In genomic region chr12:128339669-128340068, GRCh38 we compare ENCODE assay signal across 20 cellular contexts.
DNase-seq lines count a peak whose midpoint lies in the region; ATAC-seq and TF ChIP-seq lines count a peak whose summit lies in the region.
"Had no signal": no experiment of that assay in that cellular context is flagged by ENCODE, and none has a peak within 500 bp of the region (broad histone marks: within the 10 kb centered on the region; RNA-seq: fewer than 3 reads in every experiment).

No MANE protein-coding gene starts in this region.

- intact Hi-C loops in left ventricle myocardium superior (cut with micrococcal nuclease) (no loop called here), cardiac septum (cut with DNase I) (no loop called here)

- peak overlapping the region; percentile 81 for H3K4me3 Mint-ChIP-seq in neural progenitor cell
- H3K4me3 Mint-ChIP-seq: CD8-positive, alpha-beta memory T cell; GM23338 had no signal

- in situ Hi-C loops in GM13977 (cut with MboI; ENCODE audit: low pct_unique_long_range_greater_than_20kb, low sequenced_read_pairs, unreplicated experiment): no loop called here

- DNase-seq in left ventricle myocardium superior (peak; percentile 29), cardiac septum (ENCODE audit: low spot score) (no peak), neural progenitor cell (ENCODE audit: low spot score) (no peak), NCI-H1105 treated with DMSO at 0.1 percent for 48 hours (lab: John Stamatoyannopoulos, UW) (no peak), GM13977 (ENCODE audit: low spot score) (no peak)
- DNase-seq: Calu3; CD8-positive, alpha-beta memory T cell; DMS153; IMR-90; NCI-H1694; NCI-H2081; NCI-H2171 treated with DMSO at 0.1 percent for 48 hours; NCI-H526; OCI-M1 had no signal

- peaks cover 21% of the 10 kb centered on the region for H3K9me3 Mint-ChIP-seq in neural progenitor cell

- peaks cover 79% of the 10 kb centered on the region for H3K4me1 Mint-ChIP-seq in neural progenitor cell
- H3K4me1 Mint-ChIP-seq: CD8-positive, alpha-beta memory T cell; GM23338 had no signal

- no peaks in the 10 kb centered on the region for H3K36me3 ChIP-seq in iPS-20b (ENCODE audit: insufficient read depth, low read depth, low read length)
- no peaks in the 10 kb centered on the region for H3K36me3 ChIP-seq in neural progenitor cell

- peaks cover 28% of the 10 kb centered on the region for H3K36me3 Mint-ChIP-seq in neural progenitor cell
- H3K36me3 Mint-ChIP-seq: CD8-positive, alpha-beta memory T cell had no signal

- peak overlapping the region; percentile 87 for H3K27ac Mint-ChIP-seq in neural progenitor cell
- H3K27ac Mint-ChIP-seq: CD8-positive, alpha-beta memory T cell; GM23338 had no signal

- H3K4me3 ChIP-seq in iPS-20b (ENCODE audit: low read length) (peak overlapping the region; percentile 45; the same call in 1 of the 2 replicates), neural progenitor cell (no peak overlapping the region)
- H3K4me3 ChIP-seq: GM23338 had no signal

- H3K4me1 ChIP-seq in iPS-20b (ENCODE audit: insufficient read depth, low read length) (peaks cover 33% of the 10 kb centered on the region), neural progenitor cell (peaks cover 47% of the 10 kb centered on the region)

- H3K9ac ChIP-seq in iPS-20b (ENCODE audit: low read depth, low read length): no peak overlapping the region
- H3K9ac ChIP-seq in neural progenitor cell: no peak overlapping the region
- H3K9ac ChIP-seq: KMS-11 had no signal

- ATAC-seq in left ventricle myocardium superior: peak; percentile 58
- no peak for ATAC-seq in HG03280 (IDR thresholded peaks at IDR 0.05; ENCODE audit: unreplicated experiment)
- ATAC-seq: GM23338, HCT116 had no signal

- H4K20me1 ChIP-seq in neural progenitor cell (ENCODE audit: low read depth): peaks cover 5% of the 10 kb centered on the region

- no peak overlapping the region for H3K27ac ChIP-seq in iPS-20b (ENCODE audit: low read length)
- H3K27ac ChIP-seq in neural progenitor cell: peak overlapping the region; percentile 80
- H3K27ac ChIP-seq: C4-2B, KMS-11 had no signal

- H3K27me3 Mint-ChIP-seq in neural progenitor cell (ENCODE audit: insufficient read depth, low read depth): peaks cover 5% of the 10 kb centered on the region

- no peak overlapping the region for H2AFZ ChIP-seq in neural progenitor cell (replicated peaks)
- H2AFZ ChIP-seq: GM23338 had no signal

- H3K27me3 ChIP-seq in iPS-20b (ENCODE audit: insufficient read depth, low read length): peaks cover 33% of the 10 kb centered on the region
- H3K27me3 ChIP-seq in neural progenitor cell: no peaks in the 10 kb centered on the region

- H3K4me2 ChIP-seq in neural progenitor cell: peak overlapping the region; percentile 71
- H3K4me2 ChIP-seq: GM23338, KMS-11 had no signal

- H3K9me3 ChIP-seq in iPS-20b (ENCODE audit: insufficient read depth, low read depth, low read length) (no peaks in the 10 kb centered on the region; the same call in 1 of the 2 replicates), neural progenitor cell (ENCODE audit: low read depth) (no peaks in the 10 kb centered on the region)

- no peaks in the 10 kb centered on the region for H3K79me2 ChIP-seq in neural progenitor cell (ENCODE audit: low read depth)

- TF ChIP-seq CTCF in neural progenitor cell (IDR thresholded peaks at IDR 0.05) (no peak), GM13977 (IDR thresholded peaks at IDR 0.05; ENCODE audit: extremely low read depth, insufficient read depth, missing control alignments) (no peak)

- H3F3A ChIP-seq in neural progenitor cell (ENCODE audit: low read depth): peaks cover 43% of the 10 kb centered on the region
